In the genomic region with DNA sequence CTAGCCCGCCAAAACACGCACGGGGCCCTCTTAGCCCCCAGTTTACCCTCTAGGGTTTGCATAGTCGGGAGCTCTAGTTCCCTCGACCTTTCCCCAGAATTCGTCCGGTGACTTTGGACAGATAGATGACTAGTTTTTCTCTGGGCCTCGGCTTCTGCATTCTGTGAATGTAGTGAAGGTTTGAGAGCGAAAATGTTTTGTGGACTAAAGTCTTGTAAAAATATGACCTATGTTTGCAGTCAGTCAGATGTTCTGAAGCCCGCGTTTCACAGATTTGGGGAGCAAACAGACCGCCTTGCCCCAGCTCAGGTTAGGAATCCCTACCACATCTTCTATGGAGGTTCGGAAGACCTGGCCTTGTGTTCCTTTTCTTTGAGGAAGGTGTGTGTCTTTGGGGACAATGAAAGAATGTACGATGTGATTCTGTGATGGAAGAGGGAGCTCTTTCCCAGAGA, we compare ENCODE assay signal across 8 cellular contexts. TPM values are rescaled to one million over a fixed set of nuclear protein-coding genes. Genes with fewer than 3 reads are reported as not detected.
DNase-seq lines count a peak whose midpoint lies in the region; ATAC-seq, FAIRE-seq and TF ChIP-seq lines count a peak whose summit lies in the region.

No MANE protein-coding gene starts in this region.

- in situ Hi-C loops in ACHN (cut with HindIII; ENCODE audit: low pct_ligation_motif_present, low pct_unique_long_range_greater_than_20kb, low sequenced_read_pairs): no loop called here

- H3K4me3 ChIP-seq in bronchial epithelial cell (ENCODE audit: low read depth, low read length): peak overlapping the region; percentile 86

- DNase-seq in ACHN (peak; percentile 18), bronchial epithelial cell (ENCODE audit: low read depth) (no peak), midbrain (lab: John Stamatoyannopoulos, UW) (peak; percentile 69), NK-92 (lab: John Stamatoyannopoulos, UW; ENCODE audit: unreplicated experiment) (no peak), NCI-H748 treated with DMSO at 0.1 percent for 48 hours (lab: John Stamatoyannopoulos, UW) (no peak)

- no peak for TF ChIP-seq CTCF in bronchial epithelial cell (IDR thresholded peaks at IDR 0.05; ENCODE audit: insufficient read depth, low read length, severe bottlenecking)

- H3K36me3 ChIP-seq in bronchial epithelial cell (ENCODE audit: control insufficient read depth, insufficient read depth, low read length): no peaks in the 10 kb centered on the region

- peak; percentile 2 for ATAC-seq in HG03064 (IDR thresholded peaks at IDR 0.05; ENCODE audit: low read depth, unreplicated experiment)
- ATAC-seq in HG02610 (IDR thresholded peaks at IDR 0.05; ENCODE audit: unreplicated experiment): no peak
- ATAC-seq in HG02588 (IDR thresholded peaks at IDR 0.05; ENCODE audit: unreplicated experiment): no peak

- no peaks in the 10 kb centered on the region for H3K27me3 ChIP-seq in bronchial epithelial cell (ENCODE audit: control insufficient read depth, insufficient read depth, low read length)

- no peak for FAIRE-seq in bronchial epithelial cell (lab: Jason Lieb, UNC)

RNA-seq across cellular contexts. Expression of a gene that starts 0.4 kb away (rescaled TPM):
- total RNA-seq in bronchial epithelial cell: 534 and 762 TPM in 2 replicates

RNA-seq across cellular contexts. Expression of a gene that starts 0.5 kb away (rescaled TPM):
- total RNA-seq in bronchial epithelial cell: 53.7 and 71.6 TPM in 2 replicates

RNA-seq across cellular contexts. Expression of a gene that starts 36.7 kb away (rescaled TPM):
- total RNA-seq in bronchial epithelial cell: 9.0 and 12.0 TPM in 2 replicates

RNA-seq across cellular contexts. Expression of a gene that starts 56.3 kb away (rescaled TPM):
- 0.13 and 0.26 TPM in 2 replicates for total RNA-seq in bronchial epithelial cell

Comparison
In these comparisons a context has a peak if more than half of its experiments do, and no peak if none do; other contexts are left out.
1. DNase-seq: peak in ACHN (single experiment) and midbrain (single experiment); none in bronchial epithelial cell (single experiment), NK-92 (single experiment) and NCI-H748 treated with DMSO at 0.1 percent for 48 hours (single experiment).